30 cellular contexts compared by ENCODE assay signal in genomic region chr4:55826986-55827385, GRCh38. TPM values are rescaled to one million over a fixed set of nuclear protein-coding genes. Genes with fewer than 3 reads are reported as not detected.
"Had no signal": no experiment of that assay in that cellular context is flagged by ENCODE, and none has a peak within 500 bp of the region (broad histone marks: within the 10 kb centered on the region; RNA-seq: fewer than 3 reads in every experiment).

No MANE protein-coding gene starts in this region.

- H3K9me3 ChIP-seq: adrenal gland, ascending aorta, body of pancreas, breast epithelium had no signal

- DNase-seq: activated effector memory CD4-positive, alpha-beta T cell treated with anti-CD3 and anti-CD28 coated beads, Interleukin-2, amount 50 U/mL, for 16 hours; activated effector memory CD4-positive, alpha-beta T cell treated with Interleukin-2 at 50 U/mL for 16 hours; activated gamma-delta T cell; activated gamma-delta T cell treated with Interleukin-2 at 50 U/mL for 16 hours; activated naive CD4-positive, alpha-beta T cell; activated naive CD4-positive, alpha-beta T cell treated with anti-CD3 and anti-CD28 coated beads for 36 hours; activated naive CD4-positive, alpha-beta T cell treated with anti-CD3 and anti-CD28 coated beads, Interleukin-2, amount 10 ng/mL, durations not matched to agents 7 days and 5 days; activated naive CD4-positive, alpha-beta T cell treated with anti-CD3 and anti-CD28 coated beads, Interleukin-2, amount 50 U/mL, for 16 hours; activated naive CD4-positive, alpha-beta T cell treated with Interleukin-2 at 50 U/mL for 16 hours; activated naive CD8-positive, alpha-beta T cell treated with anti-CD3 and anti-CD28 coated beads for 36 hours; activated naive CD8-positive, alpha-beta T cell treated with anti-CD3 and anti-CD28 coated beads, Interleukin-2, amount 10 ng/mL, durations not matched to agents 7 days and 5 days; activated naive CD8-positive, alpha-beta T cell treated with anti-CD3 and anti-CD28 coated beads, Interleukin-2, amount 50 U/mL, for 24 hours; activated T-cell treated with anti-CD3 and anti-CD28 coated beads, Interleukin-2, amount 50 U/mL, for 1 hour; activated T-cell treated with anti-CD3 and anti-CD28 coated beads, Interleukin-2, amount 50 U/mL, for 24 hours; activated T-cell treated with anti-CD3 and anti-CD28 coated beads, Interleukin-2, amount 50 U/mL, for 4 hours; activated T-cell treated with anti-CD3 and anti-CD28 coated beads, Interleukin-2, amount 50 U/mL, for 48 hours; activated T-cell treated with anti-CD3 and anti-CD28 coated beads, Interleukin-2, amount 50 U/mL, for 72 hours; adrenal gland; amniotic stem cell; amygdala; anterior cingulate cortex; aorta; body of pancreas; brain microvascular endothelial cell; caudate nucleus; central memory CD4-positive, alpha-beta T cell; cerebellar nuclear complex had no signal

- H3K4me1 ChIP-seq: adrenal gland, ascending aorta, body of pancreas, breast epithelium had no signal

- H3K27me3 ChIP-seq: ascending aorta, body of pancreas, brain microvascular endothelial cell, cardiac muscle cell had no signal

- H3K36me3 ChIP-seq: adrenal gland, ascending aorta, brain microvascular endothelial cell, breast epithelium, cardiac muscle cell had no signal

- H3K4me3 ChIP-seq: adrenal gland, ascending aorta, body of pancreas, breast epithelium, cardiac muscle cell had no signal

- H3K27ac ChIP-seq: adrenal gland, ascending aorta, body of pancreas, brain microvascular endothelial cell, breast epithelium, cardiac muscle cell had no signal

RNA-seq across cellular contexts. Expression of gene EXOC1L, which starts 7.4 kb away (rescaled TPM):
- polyA plus RNA-seq: aorta had no signal
